ENCODE assay signal across 2 cellular contexts in genomic region chr1:164969256-164969655, GRCh38.
A peak's percentile ranks its signal among the peaks of the same experiment; 100 is the strongest.
TF ChIP-seq lines count a peak whose summit lies in the region.

No MANE protein-coding gene starts in this region.

TF ChIP-seq in GM23338, 12 proteins besides CTCF, POLR2A, EP300 and RAD21:
- TF ChIP-seq ZNF331 (CRISPR knock-in tag; IDR thresholded peaks at IDR 0.05; ENCODE audit: low read depth) (no peak), EZH2phosphoT487 (IDR thresholded peaks at IDR 0.05; ENCODE audit: unreplicated experiment) (no peak), REST (IDR thresholded peaks at IDR 0.05; ENCODE audit: unreplicated experiment) (no peak)
TF ChIP-seq in GM23338: peak in this region for 0.

TF ChIP-seq in H1, 55 proteins besides CTCF, POLR2A, EP300 and RAD21:
- TF ChIP-seq POLR2AphosphoS5 (IDR thresholded peaks at IDR 0.05; ENCODE audit: low read depth, low read length) (peak; percentile 34; the same call in 1 of the 2 replicates), TAF7 (optimal IDR thresholded peaks at IDR 0.05; ENCODE audit: borderline replicate concordance, low read depth, low read length) (peak; percentile 60), SIRT6 (IDR thresholded peaks at IDR 0.05; ENCODE audit: low read length) (no peak), SAP30 (IDR thresholded peaks at IDR 0.05; ENCODE audit: insufficient read depth, insufficient replicate concordance, low read length) (no peak), SP1 (IDR thresholded peaks at IDR 0.05; ENCODE audit: low read depth, low read length) (no peak), BRCA1 (IDR thresholded peaks at IDR 0.05; ENCODE audit: low read depth, low read length) (no peak)
